In genomic region chr22:33240901-33241300, GRCh38 we compare ENCODE assay signal across 17 cellular contexts.
"Had no signal": no experiment of that assay in that cellular context is flagged by ENCODE, and none has a peak within 500 bp of the region (broad histone marks: within the 10 kb centered on the region; RNA-seq: fewer than 3 reads in every experiment).

No MANE protein-coding gene starts in this region.

- H3K27me3 ChIP-seq: left lung, pancreas, stomach, testis, upper lobe of left lung had no signal

- H3K9me3 ChIP-seq: mucosa of descending colon, pancreas, testis had no signal

- H3K27ac ChIP-seq: hepatocyte, left lung, pancreas, stomach, testis, upper lobe of left lung had no signal

- H3K36me3 ChIP-seq: left lung, pancreas, stomach, upper lobe of left lung had no signal

- ATAC-seq: effector memory CD8-positive, alpha-beta T cell; left lung; mucosa of descending colon; naive thymus-derived CD8-positive, alpha-beta T cell; pancreas; sciatic nerve had no signal

- H3K4me1 ChIP-seq: left lung, pancreas, stomach, testis, upper lobe of left lung had no signal

- H3K4me3 ChIP-seq: hepatocyte, left lung, mucosa of descending colon, pancreas, stomach, testis, upper lobe of left lung had no signal

- DNase-seq: activated CD4-positive, alpha-beta T cell treated with anti-CD3 and anti-CD28 coated beads, Interleukin-2, amount 10 ng/mL, durations not matched to agents 7 days and 5 days; activated CD4-positive, CD25-positive, alpha-beta regulatory T cell; activated CD8-positive, alpha-beta memory T cell treated with anti-CD3 and anti-CD28 coated beads for 24 hours; activated naive CD8-positive, alpha-beta T cell treated with anti-CD3 and anti-CD28 coated beads, Interleukin-2, amount 10 ng/mL, durations not matched to agents 7 days and 5 days; anterior cingulate cortex; dermis blood vessel endothelial cell; effector memory CD8-positive, alpha-beta T cell; islet precursor cell; left lung; mucosa of descending colon; naive thymus-derived CD8-positive, alpha-beta T cell; pancreas; stomach; testis; upper lobe of left lung had no signal
